Comparison of ENCODE assay signal across 18 cellular contexts in genomic region chr2:53424902-53425301, GRCh38.
DNase-seq lines count a peak whose midpoint lies in the region; ATAC-seq and TF ChIP-seq lines count a peak whose summit lies in the region.
"Had no signal": no experiment of that assay in that cellular context is flagged by ENCODE, and none has a peak within 500 bp of the region (broad histone marks: within the 10 kb centered on the region; RNA-seq: fewer than 3 reads in every experiment).

No MANE protein-coding gene starts in this region.

- DNase-seq in GM06990 (ENCODE audit: extremely low read depth, insufficient read length) (peak; percentile 18), SJCRH30 (no peak), BE2C (no peak)
- DNase-seq in activated CD4-positive, alpha-beta T cell treated with anti-CD3 and anti-CD28 coated beads for 4 hours = no peak
- DNase-seq in activated naive CD4-positive, alpha-beta T cell treated with anti-CD3 and anti-CD28 coated beads, Interleukin-2, amount 50 U/mL, for 16 hours = no peak
- DNase-seq: activated CD4-positive, alpha-beta T cell treated with anti-CD3 and anti-CD28 coated beads for 36 hours; body of pancreas; Calu3; effector memory CD4-positive, alpha-beta T cell; foreskin fibroblast; GM23248; NCI-H2171; SW 1271 had no signal

- H3K27me3 ChIP-seq in GM06990 (replicated peaks; ENCODE audit: control insufficient read depth, insufficient read depth, low read length) (no peaks in the 10 kb centered on the region), SJCRH30 (no peaks in the 10 kb centered on the region), BE2C (no peaks in the 10 kb centered on the region)
- H3K27me3 ChIP-seq: body of pancreas, vagina had no signal

- H3K4me3 ChIP-seq in GM06990 (replicated peaks; ENCODE audit: low read depth, low read length) = no peak overlapping the region
- no peak overlapping the region for H3K4me3 ChIP-seq in SJCRH30
- H3K4me3 ChIP-seq in BE2C (ENCODE audit: low read depth, low read length) = no peak overlapping the region
- H3K4me3 ChIP-seq: A549, body of pancreas, GM23248, vagina had no signal

- ATAC-seq in GM19395 (IDR thresholded peaks at IDR 0.05; ENCODE audit: unreplicated experiment) = peak; percentile 50
- peak; percentile 83 for ATAC-seq in HG02759 (IDR thresholded peaks at IDR 0.05; ENCODE audit: unreplicated experiment)
- ATAC-seq in HG03378 (IDR thresholded peaks at IDR 0.05; ENCODE audit: unreplicated experiment) = peak; percentile 83
- ATAC-seq: A549; activated CD4-positive, alpha-beta T cell treated with anti-CD3 and anti-CD28 coated beads for 36 hours; body of pancreas had no signal

- TF ChIP-seq CTCF in GM06990 (IDR thresholded peaks at IDR 0.05; ENCODE audit: insufficient read depth, low read length, poor library complexity, severe bottlenecking) (no peak), BE2C (IDR thresholded peaks at IDR 0.05; ENCODE audit: low read depth, low read length) (no peak)

- H3K4me1 ChIP-seq in SJCRH30 (no peaks in the 10 kb centered on the region), BE2C (no peaks in the 10 kb centered on the region)
- H3K4me1 ChIP-seq: A549, body of pancreas, vagina had no signal

- H3K36me3 ChIP-seq in GM06990 (ENCODE audit: control insufficient read depth, insufficient read depth, low read length) (no peaks in the 10 kb centered on the region), SJCRH30 (no peaks in the 10 kb centered on the region), BE2C (no peaks in the 10 kb centered on the region)
- H3K36me3 ChIP-seq: vagina had no signal

- H3K9me3 ChIP-seq in SJCRH30 (replicated peaks) (no peaks in the 10 kb centered on the region), BE2C (no peaks in the 10 kb centered on the region)
- H3K9me3 ChIP-seq: A549, body of pancreas, vagina had no signal

- no peak overlapping the region for H3K27ac ChIP-seq in SJCRH30
- H3K27ac ChIP-seq: A549, body of pancreas, GM23248, vagina had no signal
